ENCODE assay signal across 32 cellular contexts in genomic region chr2:10765914-10766313, GRCh38. TPM values are rescaled to one million over a fixed set of nuclear protein-coding genes. Genes with fewer than 3 reads are reported as not detected.
"Had no signal": no experiment of that assay in that cellular context is flagged by ENCODE, and none has a peak within 500 bp of the region (broad histone marks: within the 10 kb centered on the region; RNA-seq: fewer than 3 reads in every experiment).

No MANE protein-coding gene starts in this region.

- H3K4me3 Mint-ChIP-seq: activated CD8-positive, alpha-beta T cell treated with anti-CD3 and anti-CD28 coated beads for 36 hours; activated naive CD4-positive, alpha-beta T cell treated with anti-CD3 and anti-CD28 coated beads, Interleukin-2, amount 10 ng/mL, durations not matched to agents 7 days and 5 days; activated naive CD8-positive, alpha-beta T cell treated with anti-CD3 and anti-CD28 coated beads for 36 hours; activated T-cell treated with anti-CD3 and anti-CD28 coated beads, Interleukin-2, amount 50 U/mL, for 72 hours; activated T-helper 17 cell treated with anti-CD3 and anti-CD28 coated beads, Interleukin-2, amount 50 U/mL, for 72 hours had no signal

- H3K9me3 ChIP-seq: MG63 had no signal

- H3K4me1 Mint-ChIP-seq: activated naive CD4-positive, alpha-beta T cell treated with anti-CD3 and anti-CD28 coated beads, Interleukin-2, amount 10 ng/mL, durations not matched to agents 7 days and 5 days; activated naive CD8-positive, alpha-beta T cell treated with anti-CD3 and anti-CD28 coated beads for 36 hours; activated T-helper 17 cell treated with anti-CD3 and anti-CD28 coated beads, Interleukin-2, amount 50 U/mL, for 72 hours had no signal

- DNase-seq: activated CD4-positive, alpha-beta T cell treated with anti-CD3 and anti-CD28 coated beads for 1 hour; activated CD4-positive, alpha-beta T cell treated with anti-CD3 and anti-CD28 coated beads for 48 hours; activated CD4-positive, alpha-beta T cell treated with anti-CD3 and anti-CD28 coated beads, Interleukin-2, amount 50 U/mL, for 4 hours; activated CD4-positive, CD25-positive, alpha-beta regulatory T cell; activated CD8-positive, alpha-beta T cell treated with anti-CD3 and anti-CD28 coated beads for 36 hours; activated gamma-delta T cell treated with Interleukin-2 at 50 U/mL for 16 hours; activated naive CD4-positive, alpha-beta T cell treated with anti-CD3 and anti-CD28 coated beads, Interleukin-2, amount 10 ng/mL, durations not matched to agents 7 days and 5 days; activated naive CD8-positive, alpha-beta T cell treated with anti-CD3 and anti-CD28 coated beads for 36 hours; activated T-cell treated with anti-CD3 and anti-CD28 coated beads, Interleukin-2, amount 50 U/mL, for 1 hour; activated T-cell treated with anti-CD3 and anti-CD28 coated beads, Interleukin-2, amount 50 U/mL, for 72 hours; amniotic stem cell; brain microvascular endothelial cell; central memory CD4-positive, alpha-beta T cell; Kasumi-1; KG1; MG63; NCI-H1048; NCI-H1105 treated with DMSO at 0.1 percent for 48 hours; NCI-H1436; NCI-H1694; NCI-H1930; NCI-H524 treated with DMSO at 0.1 percent for 48 hours; SIG-M5; SW 1271; T-helper 1 cell; T1000; WERI-Rb-1 had no signal

- H3K4me3 ChIP-seq: MG63 had no signal

- H3K36me3 Mint-ChIP-seq: activated naive CD4-positive, alpha-beta T cell treated with anti-CD3 and anti-CD28 coated beads, Interleukin-2, amount 10 ng/mL, durations not matched to agents 7 days and 5 days; activated naive CD8-positive, alpha-beta T cell treated with anti-CD3 and anti-CD28 coated beads for 36 hours had no signal

- H3K9me3 Mint-ChIP-seq: activated CD8-positive, alpha-beta T cell treated with anti-CD3 and anti-CD28 coated beads for 36 hours; activated naive CD4-positive, alpha-beta T cell treated with anti-CD3 and anti-CD28 coated beads, Interleukin-2, amount 10 ng/mL, durations not matched to agents 7 days and 5 days; activated naive CD8-positive, alpha-beta T cell treated with anti-CD3 and anti-CD28 coated beads for 36 hours; activated T-cell treated with anti-CD3 and anti-CD28 coated beads, Interleukin-2, amount 50 U/mL, for 72 hours; activated T-helper 17 cell treated with anti-CD3 and anti-CD28 coated beads, Interleukin-2, amount 50 U/mL, for 72 hours had no signal

- H3K27ac ChIP-seq: brain microvascular endothelial cell, RWPE1, WERI-Rb-1 had no signal

- H3K27ac Mint-ChIP-seq: activated CD8-positive, alpha-beta T cell treated with anti-CD3 and anti-CD28 coated beads for 36 hours; activated naive CD4-positive, alpha-beta T cell treated with anti-CD3 and anti-CD28 coated beads, Interleukin-2, amount 10 ng/mL, durations not matched to agents 7 days and 5 days; activated naive CD8-positive, alpha-beta T cell treated with anti-CD3 and anti-CD28 coated beads for 36 hours; activated T-cell treated with anti-CD3 and anti-CD28 coated beads, Interleukin-2, amount 50 U/mL, for 72 hours; activated T-helper 17 cell treated with anti-CD3 and anti-CD28 coated beads, Interleukin-2, amount 50 U/mL, for 72 hours had no signal

- H3K27me3 ChIP-seq: brain microvascular endothelial cell, MG63 had no signal

- H3K36me3 ChIP-seq: brain microvascular endothelial cell, MG63, WERI-Rb-1 had no signal

- H3K27me3 Mint-ChIP-seq: activated CD8-positive, alpha-beta T cell treated with anti-CD3 and anti-CD28 coated beads for 36 hours; activated naive CD8-positive, alpha-beta T cell treated with anti-CD3 and anti-CD28 coated beads for 36 hours; activated T-helper 17 cell treated with anti-CD3 and anti-CD28 coated beads, Interleukin-2, amount 50 U/mL, for 72 hours had no signal

- ATAC-seq: activated CD8-positive, alpha-beta T cell treated with anti-CD3 and anti-CD28 coated beads for 36 hours; activated T-cell treated with anti-CD3 and anti-CD28 coated beads, Interleukin-2, amount 50 U/mL, for 72 hours; activated T-helper 17 cell treated with anti-CD3 and anti-CD28 coated beads, Interleukin-2, amount 50 U/mL, for 72 hours; Right ventricle myocardium inferior had no signal

RNA-seq across cellular contexts. Expression of gene ATP6V1C2, which starts 44.5 kb away (rescaled TPM):
- total RNA-seq: activated CD8-positive, alpha-beta memory T cell treated with anti-CD3 and anti-CD28 coated beads for 36 hours; activated CD8-positive, alpha-beta T cell treated with anti-CD3 and anti-CD28 coated beads for 36 hours; activated naive CD8-positive, alpha-beta T cell treated with anti-CD3 and anti-CD28 coated beads for 36 hours; activated T-helper 17 cell treated with anti-CD3 and anti-CD28 coated beads, Interleukin-2, amount 50 U/mL, for 72 hours; T-helper 2 cell treated with Interferon-gamma antibody and Interleukin-4, amounts not matched to agents 100 ng/mL and 5 ng/mL, for 36 hours had no signal
